10 cellular contexts compared by ENCODE assay signal in genomic region chr1:204286323-204286714, GRCh38.
DNase-seq lines count a peak whose midpoint lies in the region; ATAC-seq and TF ChIP-seq lines count a peak whose summit lies in the region.
"Had no signal": no experiment of that assay in that cellular context is flagged by ENCODE, and none has a peak within 500 bp of the region (broad histone marks: within the 10 kb centered on the region; RNA-seq: fewer than 3 reads in every experiment).

No MANE protein-coding gene starts in this region.

- H3K27me3 Mint-ChIP-seq in chondrocyte (ENCODE audit: low read depth), result peaks cover 53% of the 10 kb centered on the region

- H3K79me2 ChIP-seq in PC-9 (ENCODE audit: low read depth), result peaks cover 93% of the 10 kb centered on the region

- no peak for ATAC-seq in left lung

- intact Hi-C loops in cardiac septum (cut with DNase I) (no loop called here), PC-9 (cut with micrococcal nuclease; ENCODE audit: unreplicated experiment) (loop anchor here (5.0 kb wide), 3 partner anchors 36 to 76 kb away; partner anchors contain the start of gene GOLT1A), left lung (cut with DNase I) (no loop called here)

- H3K9me2 ChIP-seq in PC-9 (ENCODE audit: insufficient read depth), result no peaks in the 10 kb centered on the region

- H3K36me3 ChIP-seq in cardiac muscle cell (no peaks in the 10 kb centered on the region), PC-9 (ENCODE audit: low read depth) (peaks cover 4% of the 10 kb centered on the region; the same call in 1 of the 2 replicates), left lung (no peaks in the 10 kb centered on the region)

- no peaks in the 10 kb centered on the region for H3K27me3 ChIP-seq in cardiac muscle cell
- no peaks in the 10 kb centered on the region for H3K27me3 ChIP-seq in PC-9 (ENCODE audit: insufficient read depth, low read depth)
- H3K27me3 ChIP-seq in left lung, result peaks cover 0 to 14% of the 10 kb centered on the region in 2 donors

- H3K4me1 ChIP-seq in cardiac muscle cell (ENCODE audit: low read depth) (peaks cover 66% of the 10 kb centered on the region), PC-9 (replicated peaks; ENCODE audit: insufficient read depth) (peaks cover 53% of the 10 kb centered on the region), left lung (peaks cover 14 to 22% of the 10 kb centered on the region in 2 donors)

- H3K4me3 Mint-ChIP-seq in chondrocyte (ENCODE audit: unreplicated experiment), result no peak overlapping the region

- H3K4me2 ChIP-seq in PC-9, result peak overlapping the region; percentile 82

- no peak overlapping the region for H3K27ac Mint-ChIP-seq in chondrocyte (ENCODE audit: unreplicated experiment)
- H3K27ac Mint-ChIP-seq: T-helper 1 cell treated with Interleukin-12 subunit alpha and Interleukin-12 subunit beta and Interleukin-4 antibody, amounts not matched to agents 30 μg/mL and 1 μg/mL, for 36 hours had no signal

- H3K27ac ChIP-seq in cardiac muscle cell, result peak overlapping the region; percentile 85
- H3K27ac ChIP-seq in PC-9, result peak overlapping the region; percentile 80
- peak overlapping the region; percentile 46 to 78 for H3K27ac ChIP-seq in left lung
- peak overlapping the region; percentile 0 for H3K27ac ChIP-seq in temporal lobe (ENCODE audit: low read depth, low read length)

- POLR2A ChIA-PET in PC-9 (lab: Charles Lee; ENCODE audit: unreplicated experiment), result no interaction called here

- CTCF ChIA-PET in PC-9 (lab: Charles Lee), result no interaction called here

- peak overlapping the region; percentile 21 for H3K4me3 ChIP-seq in cardiac muscle cell
- peak overlapping the region; percentile 56 for H3K4me3 ChIP-seq in PC-9
- H3K4me3 ChIP-seq in left lung, result peak overlapping the region in 1 of 2 donors; percentile 17

- no peaks in the 10 kb centered on the region for H3K9me3 Mint-ChIP-seq in chondrocyte (ENCODE audit: low read depth)
- H3K9me3 Mint-ChIP-seq: T-helper 1 cell treated with Interleukin-12 subunit alpha and Interleukin-12 subunit beta and Interleukin-4 antibody, amounts not matched to agents 30 μg/mL and 1 μg/mL, for 36 hours had no signal

- H3F3A ChIP-seq in PC-9 (ENCODE audit: insufficient read depth, low read depth), result peaks cover 31% of the 10 kb centered on the region; the same call in 1 of the 2 replicates

- H3K9me3 ChIP-seq in cardiac muscle cell (ENCODE audit: low read depth) (no peaks in the 10 kb centered on the region), PC-9 (ENCODE audit: insufficient read depth, low read depth) (no peaks in the 10 kb centered on the region), left lung (no peaks in the 10 kb centered on the region)

- H2AFZ ChIP-seq in PC-9, result no peak overlapping the region

- BruUV-seq in PC-9 (replicated peaks; lab: Mats Ljungman, UMichigan), result no TSS peak

- H3K4me1 Mint-ChIP-seq in chondrocyte (ENCODE audit: low read depth), result peaks cover 6% of the 10 kb centered on the region

- no peak for DNase-seq in cardiac muscle cell (ENCODE audit: low read depth in 1 of 2, low spot score in 1 of 2)
- no peak for DNase-seq in cardiac septum (ENCODE audit: low spot score)
- DNase-seq in PC-9, result no peak
- no peak for DNase-seq in left lung
- no peak for DNase-seq in chondrocyte (ENCODE audit: low spot score)
- no peak for DNase-seq in NCI-H1436 treated with DMSO at 0.1 percent for 48 hours (lab: John Stamatoyannopoulos, UW)
- DNase-seq in EL, result no peak
- DNase-seq: NCI-H524 had no signal

- H4K20me1 ChIP-seq in PC-9 (ENCODE audit: insufficient read depth), result peaks cover 16% of the 10 kb centered on the region

- no peak for TF ChIP-seq CTCF in cardiac muscle cell (IDR thresholded peaks at IDR 0.05; ENCODE audit: low read depth, low read length)
- TF ChIP-seq CTCF in PC-9 (conservative IDR thresholded peaks at IDR 0.05), result no peak
- TF ChIP-seq CTCF in left lung (IDR thresholded peaks at IDR 0.05), result no peak
- no peak for TF ChIP-seq CTCF in chondrocyte (IDR thresholded peaks at IDR 0.05)

- H3K36me3 Mint-ChIP-seq in chondrocyte (ENCODE audit: low read depth), result no peaks in the 10 kb centered on the region

Comparison
In these comparisons a context has a peak if more than half of its experiments do, and no peak if none do; other contexts are left out.
1. H3K27ac ChIP-seq: peak in every context shown above with its lines; median percentile 85 in cardiac muscle cell; 80 in PC-9; 62 in left lung; 0 in temporal lobe.